ENCODE assay signal across 9 cellular contexts in genomic region chr1:156436319-156437043, GRCh38.
DNase-seq lines count a peak whose midpoint lies in the region; ATAC-seq and TF ChIP-seq lines count a peak whose summit lies in the region.
"Had no signal": no experiment of that assay in that cellular context is flagged by ENCODE, and none has a peak within 500 bp of the region (broad histone marks: within the 10 kb centered on the region; RNA-seq: fewer than 3 reads in every experiment).

No MANE protein-coding gene starts in this region.

- peaks cover 94% of the 10 kb centered on the region for H3K27me3 Mint-ChIP-seq in stimulated activated naive CD8-positive, alpha-beta T cell treated with anti-CD3 and anti-CD28 coated beads, Interleukin-15, amount 100 ng/mL, for 72 hours
- peaks cover 84 to 98% (median 94%) of the 10 kb centered on the region in 5 donors for H3K27me3 Mint-ChIP-seq in naive thymus-derived CD4-positive, alpha-beta T cell

- no peak overlapping the region for H3K27ac ChIP-seq in naive thymus-derived CD4-positive, alpha-beta T cell (ENCODE audit: low read depth, low read length)

- no peaks in the 10 kb centered on the region for H3K9me3 ChIP-seq in naive thymus-derived CD4-positive, alpha-beta T cell (ENCODE audit: control insufficient read depth in 2 of 3, low read length in 3 of 3)

- H3K4me1 ChIP-seq in naive thymus-derived CD4-positive, alpha-beta T cell (ENCODE audit: control insufficient read depth in 2 of 2, insufficient read depth in 2 of 2, low read length in 2 of 2) = peaks cover 12 to 30% of the 10 kb centered on the region in 2 donors

- H3K9me3 Mint-ChIP-seq in stimulated activated naive CD8-positive, alpha-beta T cell treated with anti-CD3 and anti-CD28 coated beads, Interleukin-15, amount 100 ng/mL, for 72 hours = no peaks in the 10 kb centered on the region
- peaks cover 0 to 4% (median 0%) of the 10 kb centered on the region in 11 donors for H3K9me3 Mint-ChIP-seq in naive thymus-derived CD4-positive, alpha-beta T cell

- H3K4me1 Mint-ChIP-seq in stimulated activated naive CD8-positive, alpha-beta T cell treated with anti-CD3 and anti-CD28 coated beads, Interleukin-15, amount 100 ng/mL, for 72 hours = peaks cover 83% of the 10 kb centered on the region
- H3K4me1 Mint-ChIP-seq in naive thymus-derived CD4-positive, alpha-beta T cell = peaks cover 13 to 40% (median 30%) of the 10 kb centered on the region in 7 donors

- peaks cover 48 to 56% of the 10 kb centered on the region in 2 donors for H3K27me3 ChIP-seq in naive thymus-derived CD4-positive, alpha-beta T cell (ENCODE audit: control insufficient read depth in 2 of 2, insufficient read depth in 2 of 2, low read length in 2 of 2)

- peak; percentile 48 for ATAC-seq in stimulated activated naive CD8-positive, alpha-beta T cell treated with anti-CD3 and anti-CD28 coated beads, Interleukin-15, amount 100 ng/mL, for 72 hours
- ATAC-seq in stimulated activated naive CD8-positive, alpha-beta T cell treated with anti-CD3 and anti-CD28 coated beads, Interleukin-15, Interleukin-2, amounts not matched to agents 100 U/mL and 50 U/mL, for 24 hours = no peak
- ATAC-seq in naive thymus-derived CD4-positive, alpha-beta T cell = peak; percentile 42
- ATAC-seq in HG03439 (IDR thresholded peaks at IDR 0.05; ENCODE audit: unreplicated experiment) (no peak), HG02759 (IDR thresholded peaks at IDR 0.05; ENCODE audit: unreplicated experiment) (no peak)

- WGBS in lower leg skin, 2 donors = 2% methylated on average over 38 to 51 of the region's 51 CpGs

- CTCF ChIA-PET in naive thymus-derived CD4-positive, alpha-beta T cell (lab: Charles Lee) = interaction anchor here (0.6 to 1.4 kb wide), 4 partner anchors 9 to 277 kb away, joined by 3 to 6 read pairs (median 4); no protein-coding TSS in a partner anchor

- DNase-seq in stimulated activated naive CD8-positive, alpha-beta T cell treated with anti-CD3 and anti-CD28 coated beads, Interleukin-15, amount 100 ng/mL, for 72 hours = no peak
- DNase-seq in stimulated activated naive CD8-positive, alpha-beta T cell treated with anti-CD3 and anti-CD28 coated beads, Interleukin-15, Interleukin-2, amounts not matched to agents 100 U/mL and 50 U/mL, for 24 hours = no peak
- DNase-seq in dermis blood vessel endothelial cell = peak; percentile 21
- no peak for DNase-seq in naive thymus-derived CD4-positive, alpha-beta T cell
- DNase-seq in lower leg skin (ENCODE audit: low spot score in 2 of 2) = no peak
- DNase-seq in NAMALWA (ENCODE audit: low spot score) = no peak
- DNase-seq: DND-41 had no signal

- no peak for TF ChIP-seq CTCF in lower leg skin (IDR thresholded peaks at IDR 0.05)

- intact Hi-C loops in naive thymus-derived CD4-positive, alpha-beta T cell (cut with micrococcal nuclease) = no loop called here
- intact Hi-C loops in lower leg skin (cut with DNase I; ENCODE audit: low total_unique reads) = no loop called here

- peak overlapping the region; percentile 58 to 78 for H3K4me3 Mint-ChIP-seq in stimulated activated naive CD8-positive, alpha-beta T cell treated with anti-CD3 and anti-CD28 coated beads, Interleukin-15, amount 100 ng/mL, for 72 hours
- H3K4me3 Mint-ChIP-seq in naive thymus-derived CD4-positive, alpha-beta T cell = peak overlapping the region in 8 of 10 donors; percentile 16 to 89 (median 38)

- no peak overlapping the region for H3K4me3 ChIP-seq in naive thymus-derived CD4-positive, alpha-beta T cell (ENCODE audit: low read length)
- no peak overlapping the region for H3K4me3 ChIP-seq in lower leg skin (ENCODE audit: low read depth, poor library complexity, severe bottlenecking)

- peaks cover 0 to 4% (median 2%) of the 10 kb centered on the region in 5 donors for H3K36me3 Mint-ChIP-seq in naive thymus-derived CD4-positive, alpha-beta T cell

- no peak for TF ChIP-seq POLR2A in lower leg skin (IDR thresholded peaks at IDR 0.05)

- H3K36me3 ChIP-seq in naive thymus-derived CD4-positive, alpha-beta T cell (ENCODE audit: control insufficient read depth in 2 of 3, insufficient read depth in 3 of 3, low read length in 3 of 3) = no peaks in the 10 kb centered on the region

- POLR2A ChIA-PET in naive thymus-derived CD4-positive, alpha-beta T cell (lab: Charles Lee) = interaction anchor here (1.2 kb wide), 1 partner anchor 21 kb away, joined by 3 read pairs; no protein-coding TSS in a partner anchor

- H3K27ac Mint-ChIP-seq in stimulated activated naive CD8-positive, alpha-beta T cell treated with anti-CD3 and anti-CD28 coated beads, Interleukin-15, amount 100 ng/mL, for 72 hours = peak overlapping the region in 1 of 2 donors; percentile 88
- peak overlapping the region in 1 of 9 donors; percentile 11 for H3K27ac Mint-ChIP-seq in naive thymus-derived CD4-positive, alpha-beta T cell

Comparison
In these comparisons a context has a peak if more than half of its experiments do, and no peak if none do; other contexts are left out.
1. ATAC-seq: peak in stimulated activated naive CD8-positive, alpha-beta T cell treated with anti-CD3 and anti-CD28 coated beads, Interleukin-15, amount 100 ng/mL, for 72 hours (single experiment) and naive thymus-derived CD4-positive, alpha-beta T cell (single experiment); none in stimulated activated naive CD8-positive, alpha-beta T cell treated with anti-CD3 and anti-CD28 coated beads, Interleukin-15, Interleukin-2, amounts not matched to agents 100 U/mL and 50 U/mL, for 24 hours (single experiment), HG03439 (single experiment) and HG02759 (single experiment).